ENCODE assay signal across 16 cellular contexts in the genomic region with DNA sequence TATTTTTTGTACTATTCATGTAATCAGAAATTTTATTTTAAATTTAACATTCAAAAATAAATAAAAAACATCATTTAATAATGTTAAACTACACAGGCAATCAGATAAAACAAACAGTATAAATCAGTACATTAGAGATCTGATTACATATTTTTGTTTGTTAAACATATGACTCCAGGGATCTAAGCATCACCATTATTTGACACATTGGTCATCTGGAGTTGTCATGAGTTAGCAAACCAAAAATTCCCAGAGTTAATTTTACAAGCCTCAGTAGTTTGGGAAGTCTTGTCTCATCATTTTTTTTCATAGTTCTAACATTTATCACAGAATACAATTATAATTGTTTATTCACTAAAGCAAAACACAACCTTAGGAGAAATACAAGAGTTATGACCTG.
DNase-seq lines count a peak whose midpoint lies in the region; ATAC-seq, FAIRE-seq and TF ChIP-seq lines count a peak whose summit lies in the region.
"Had no signal": no experiment of that assay in that cellular context is flagged by ENCODE, and none has a peak within 500 bp of the region (broad histone marks: within the 10 kb centered on the region; RNA-seq: fewer than 3 reads in every experiment).

No MANE protein-coding gene starts in this region.

- no peak overlapping the region for H3K9ac ChIP-seq in GM23248

- in situ Hi-C loops in GM23248 (cut with MboI) = no loop called here

- CTCF ChIA-PET in Caco-2 (lab: Charles Lee) = no interaction called here

- POLR2A ChIA-PET in Caco-2 (lab: Charles Lee) = no interaction called here

- H3K9me2 ChIP-seq in GM23248 (ENCODE audit: insufficient read depth) = no peaks in the 10 kb centered on the region

- no peak overlapping the region for H3K4me3 Mint-ChIP-seq in Caco-2 (ENCODE audit: unreplicated experiment)
- H3K4me3 Mint-ChIP-seq: CD4-positive, alpha-beta memory T cell; IgD-negative memory B cell had no signal

- H3K4me1 ChIP-seq in GM23248 (ENCODE audit: insufficient read depth) (peaks cover 11% of the 10 kb centered on the region; the same call in 1 of the 2 replicates), Caco-2 (no peaks in the 10 kb centered on the region)
- H3K4me1 ChIP-seq: A549, BE2C had no signal

- no peaks in the 10 kb centered on the region for H3K36me3 Mint-ChIP-seq in Caco-2 (ENCODE audit: insufficient read depth, unreplicated experiment)
- H3K36me3 Mint-ChIP-seq: CD4-positive, alpha-beta memory T cell; IgD-negative memory B cell had no signal

- no peak overlapping the region for H2AFZ ChIP-seq in GM23248

- TF ChIP-seq CTCF in Caco-2 (IDR thresholded peaks at IDR 0.05; ENCODE audit: insufficient read depth in 1 of 2, low read depth in 1 of 2, low read length in 1 of 2, severe bottlenecking in 1 of 2, unreplicated experiment in 1 of 2) = no peak

- H3K36me3 ChIP-seq in GM23248 (ENCODE audit: low read depth) = no peaks in the 10 kb centered on the region
- H3K36me3 ChIP-seq in Caco-2 (ENCODE audit: control insufficient read depth, insufficient read depth, low read length) = no peaks in the 10 kb centered on the region
- H3K36me3 ChIP-seq: BE2C had no signal

- no peaks in the 10 kb centered on the region for H4K20me1 ChIP-seq in GM23248 (ENCODE audit: insufficient read depth)

- H3K27me3 Mint-ChIP-seq in Caco-2 (ENCODE audit: insufficient read depth, unreplicated experiment) = no peaks in the 10 kb centered on the region
- H3K27me3 Mint-ChIP-seq: CD4-positive, alpha-beta memory T cell; IgD-negative memory B cell had no signal

- H3K27me3 ChIP-seq in GM23248 (replicated peaks; ENCODE audit: insufficient read depth) (no peaks in the 10 kb centered on the region), Caco-2 (replicated peaks; ENCODE audit: control insufficient read depth, insufficient read depth, low read length) (no peaks in the 10 kb centered on the region)
- H3K27me3 ChIP-seq: BE2C had no signal

- intact Hi-C loops in Caco-2 (cut with micrococcal nuclease; ENCODE audit: unreplicated experiment) = no loop called here

- H3K79me2 ChIP-seq in GM23248 (ENCODE audit: insufficient read depth) = no peaks in the 10 kb centered on the region

- DNase-seq in A172 (ENCODE audit: low spot score) (peak; percentile 18), GM23248 (peak; percentile 7), frontal cortex (ENCODE audit: low spot score in 2 of 2) (no peak), Caco-2 (no peak), NCI-H1417 treated with DMSO at 0.1 percent for 48 hours (lab: John Stamatoyannopoulos, UW) (no peak)
- DNase-seq: BE2C; CD4-positive, alpha-beta memory T cell; DMS153; H7; KG1 had no signal

- H3K4me1 Mint-ChIP-seq in Caco-2 (ENCODE audit: low read depth, unreplicated experiment) = no peaks in the 10 kb centered on the region
- H3K4me1 Mint-ChIP-seq: CD4-positive, alpha-beta memory T cell; IgD-negative memory B cell had no signal

- no peak overlapping the region for H3K4me2 ChIP-seq in GM23248 (ENCODE audit: unreplicated experiment)
- H3K4me2 ChIP-seq: A549 had no signal

- H3F3A ChIP-seq in GM23248 (ENCODE audit: insufficient read depth) = peaks cover 4% of the 10 kb centered on the region; the same call in 1 of the 2 replicates

- FAIRE-seq in TTC549 (lab: Jason Lieb, UNC) (peak; percentile 66), frontal cortex (lab: Jason Lieb, UNC) (peak; percentile 84)
- FAIRE-seq: A549, D721Med had no signal

- H3K9me3 ChIP-seq in GM23248 (ENCODE audit: low read depth) = no peaks in the 10 kb centered on the region
- no peaks in the 10 kb centered on the region for H3K9me3 ChIP-seq in Caco-2
- H3K9me3 ChIP-seq: A549, BE2C had no signal

- no peak overlapping the region for H3K27ac ChIP-seq in GM23248
- H3K27ac ChIP-seq: A549, C4-2B had no signal

- ATAC-seq in HG02763 (IDR thresholded peaks at IDR 0.05; ENCODE audit: unreplicated experiment) = no peak
- ATAC-seq: A549 had no signal

- H3K4me3 ChIP-seq in GM23248 (no peak overlapping the region), Caco-2 (ENCODE audit: low read depth, low read length) (no peak overlapping the region)
- H3K4me3 ChIP-seq: A549 had no signal

- H3K9me3 Mint-ChIP-seq in Caco-2 (ENCODE audit: unreplicated experiment) = no peaks in the 10 kb centered on the region

- no peak overlapping the region for H3K27ac Mint-ChIP-seq in Caco-2 (ENCODE audit: unreplicated experiment)
- H3K27ac Mint-ChIP-seq: CD4-positive, alpha-beta memory T cell; IgD-negative memory B cell had no signal

- BruUV-seq in Caco-2 (replicated peaks; lab: Mats Ljungman, UMichigan) = no TSS peak

Comparison
In these comparisons a context has a peak if more than half of its experiments do, and no peak if none do; other contexts are left out.
1. DNase-seq: peak in A172 (single experiment) and GM23248 (single experiment); none in frontal cortex (0 of 2), Caco-2 (0 of 2) and NCI-H1417 treated with DMSO at 0.1 percent for 48 hours (single experiment).